8 cellular contexts compared by ENCODE assay signal in genomic region chr16:57485916-57486857, GRCh38. TPM values are rescaled to one million over a fixed set of nuclear protein-coding genes. Genes with fewer than 3 reads are reported as not detected.
DNase-seq lines count a peak whose midpoint lies in the region; ATAC-seq and TF ChIP-seq lines count a peak whose summit lies in the region.

DOK4 (minus strand) TSS chr16:57486493; CDS start chr16:57479507, 6,986 bp downstream.

- H3K27me3 ChIP-seq in CD4-positive, CD25-positive, alpha-beta regulatory T cell (ENCODE audit: control insufficient read depth, insufficient read depth, low read length): no peaks in the 10 kb centered on the region
- H3K27me3 ChIP-seq in stomach: no peaks in the 10 kb centered on the region

- no peak for TF ChIP-seq EP300 in stomach (IDR thresholded peaks at IDR 0.05)

- DNase-seq in CD4-positive, CD25-positive, alpha-beta regulatory T cell: peak; percentile 63 to 74 (median 63)
- DNase-seq in RWPE1 (ENCODE audit: low spot score): peak; percentile 96
- DNase-seq in activated gamma-delta T cell (lab: John Stamatoyannopoulos, UW): peak; percentile 69
- peak; percentile 64 for DNase-seq in fibroblast of villous mesenchyme (ENCODE audit: low read depth)
- DNase-seq in neural crest cell (ENCODE audit: low read depth, low spot score): peak; percentile 70
- DNase-seq in stomach: peak; percentile 89

- H3K27me3 Mint-ChIP-seq in CD4-positive, CD25-positive, alpha-beta regulatory T cell: peaks cover 16% of the 10 kb centered on the region
- H3K27me3 Mint-ChIP-seq in neural crest cell (ENCODE audit: low read depth): peaks cover 6% of the 10 kb centered on the region

- TF ChIP-seq CTCF in RWPE1 (conservative IDR thresholded peaks at IDR 0.05; ENCODE audit: low read depth) (no peak), fibroblast of villous mesenchyme (IDR thresholded peaks at IDR 0.05; ENCODE audit: insufficient read depth, low read depth, low read length) (no peak), neural crest cell (conservative IDR thresholded peaks at IDR 0.05) (no peak), stomach (IDR thresholded peaks at IDR 0.05) (no peak)

- H3K4me3 ChIP-seq in CD4-positive, CD25-positive, alpha-beta regulatory T cell (ENCODE audit: low read depth, low read length): no peak within 1 kb of the TSS
- H3K4me3 ChIP-seq in fibroblast of villous mesenchyme (ENCODE audit: low read depth, low read length): peak within 1 kb of the TSS; percentile 90
- H3K4me3 ChIP-seq in stomach: peak within 1 kb of the TSS; percentile 64 to 84 (median 77)

- TF ChIP-seq POLR2A in stomach (IDR thresholded peaks at IDR 0.05): no peak

- H3K4me1 Mint-ChIP-seq in CD4-positive, CD25-positive, alpha-beta regulatory T cell: peaks cover 0 to 29% (median 9%) of the 10 kb centered on the region in 4 donors
- peaks cover 18% of the 10 kb centered on the region for H3K4me1 Mint-ChIP-seq in neural crest cell

- WGBS in stomach, 5 donors: 1 to 3% (median 3%) methylated on average over 14 to 73 of the region's 73 CpGs

- H3K27ac Mint-ChIP-seq in CD4-positive, CD25-positive, alpha-beta regulatory T cell: peak within 1 kb of the TSS; percentile 47 to 83 (median 60)
- no peak within 1 kb of the TSS for H3K27ac Mint-ChIP-seq in neural crest cell (ENCODE audit: unreplicated experiment)

- peaks cover 0 to 2% (median 0%) of the 10 kb centered on the region in 7 donors for H3K9me3 Mint-ChIP-seq in CD4-positive, CD25-positive, alpha-beta regulatory T cell
- H3K9me3 Mint-ChIP-seq in neural crest cell: no peaks in the 10 kb centered on the region

- H3K9me3 ChIP-seq in CD4-positive, CD25-positive, alpha-beta regulatory T cell (ENCODE audit: control insufficient read depth in 2 of 2, low read length in 2 of 2): no peaks in the 10 kb centered on the region
- H3K9me3 ChIP-seq in stomach: no peaks in the 10 kb centered on the region

- POLR2A ChIA-PET in RWPE1 (lab: Yijun Ruan, JAX; ENCODE audit: low non-redundant PET): interaction anchor here (1.0 kb wide), 1 partner anchor 24 kb away, joined by 3 read pairs; the partner anchor contains the start of gene POLR2C

- peak; percentile 89 to 98 for ATAC-seq in CD4-positive, CD25-positive, alpha-beta regulatory T cell (ENCODE audit: low read depth in 2 of 2)
- ATAC-seq in GM19395 (IDR thresholded peaks at IDR 0.05; ENCODE audit: unreplicated experiment) (peak; percentile 82), HG03558 (IDR thresholded peaks at IDR 0.05; ENCODE audit: extremely low read depth, unreplicated experiment) (peak; percentile 55)

- intact Hi-C loops in stomach (cut with DNase I; ENCODE audit: low total_unique reads): no loop called here

- H3K36me3 Mint-ChIP-seq in CD4-positive, CD25-positive, alpha-beta regulatory T cell: no peaks in the 10 kb centered on the region
- H3K36me3 Mint-ChIP-seq in neural crest cell (ENCODE audit: low read depth): no peaks in the 10 kb centered on the region

- H3K27ac ChIP-seq in CD4-positive, CD25-positive, alpha-beta regulatory T cell (ENCODE audit: insufficient read depth, low read length, poor library complexity, severe bottlenecking): no peak within 1 kb of the TSS
- H3K27ac ChIP-seq in RWPE1: peak within 1 kb of the TSS; percentile 48; the same call in 1 of the 2 replicates
- peak within 1 kb of the TSS; percentile 81 to 92 (median 88) for H3K27ac ChIP-seq in stomach

- CTCF ChIA-PET in RWPE1 (lab: Yijun Ruan, JAX): interaction anchor here (0.6 to 1.6 kb wide), 2 partner anchors 33 to 69 kb away, joined by 5 to 7 read pairs; no protein-coding TSS in a partner anchor

- H3K36me3 ChIP-seq in CD4-positive, CD25-positive, alpha-beta regulatory T cell (ENCODE audit: control insufficient read depth, insufficient read depth, low read length): no peaks in the 10 kb centered on the region
- H3K36me3 ChIP-seq in stomach: no peaks in the 10 kb centered on the region

- peaks cover 15% of the 10 kb centered on the region for H3K4me1 ChIP-seq in CD4-positive, CD25-positive, alpha-beta regulatory T cell (ENCODE audit: control insufficient read depth, insufficient read depth, low read length, poor library complexity, severe bottlenecking)
- H3K4me1 ChIP-seq in stomach: peaks cover 30 to 44% (median 38%) of the 10 kb centered on the region in 4 donors

- peak within 1 kb of the TSS; percentile 85 to 91 (median 88) for H3K4me3 Mint-ChIP-seq in CD4-positive, CD25-positive, alpha-beta regulatory T cell
- H3K4me3 Mint-ChIP-seq in neural crest cell: peak within 1 kb of the TSS; percentile 89

RNA-seq across cellular contexts. Expression of gene DOK4, which starts in this region (rescaled TPM):
- total RNA-seq in CD4-positive, CD25-positive, alpha-beta regulatory T cell: 1.8 TPM
- polyA plus RNA-seq in CD4-positive, CD25-positive, alpha-beta regulatory T cell: 1 to 10 TPM in 3 of 4 donors, under 1 TPM in 1; 0.99 to 1.4 (median 1.1) TPM
- 34.5 and 40.2 TPM in 2 replicates for total RNA-seq in fibroblast of villous mesenchyme
- total RNA-seq in neural crest cell: 20.4 and 22.7 TPM in 2 replicates
- 10 to 100 TPM; 11.2 to 51.0 (median 23.9) TPM for total RNA-seq in stomach
- polyA plus RNA-seq in stomach: 10 to 100 TPM; 21.5 to 55.9 (median 44.6) TPM

Comparison
In these comparisons a context has a peak if more than half of its experiments do, and no peak if none do; other contexts are left out.
1. RNA of gene DOK4 (polyA plus RNA-seq): 21.5 to 55.9 TPM in stomach; 0.99 to 1.4 TPM in CD4-positive, CD25-positive, alpha-beta regulatory T cell; every median in the first group is over 4 times any median in the second.
2. Peak in every context shown above with its lines, with median percentiles within 50 percentile points of each other: ATAC-seq and DNase-seq.